22 cellular contexts compared by ENCODE assay signal in the genomic region with DNA sequence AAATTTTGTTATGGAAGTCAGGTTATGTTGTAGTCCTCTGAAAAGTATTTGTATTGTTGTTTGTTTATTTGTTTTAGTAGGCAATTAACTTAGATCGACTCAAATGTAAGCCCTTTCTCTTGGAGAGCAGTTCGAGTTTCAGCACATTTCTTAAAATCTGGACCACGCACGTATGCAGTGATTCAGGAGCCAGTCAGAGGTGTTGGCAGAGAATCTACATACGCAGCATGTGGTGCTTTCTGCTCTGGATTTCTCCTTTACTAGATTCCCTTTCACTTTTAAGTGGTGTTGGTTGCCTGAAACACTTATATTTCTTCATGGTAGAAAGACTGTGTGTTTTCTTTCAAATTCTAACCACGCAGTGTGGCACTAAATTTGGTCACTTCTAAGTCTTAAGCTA.
DNase-seq lines count a peak whose midpoint lies in the region; ATAC-seq, FAIRE-seq and TF ChIP-seq lines count a peak whose summit lies in the region.
"Had no signal": no experiment of that assay in that cellular context is flagged by ENCODE, and none has a peak within 500 bp of the region (broad histone marks: within the 10 kb centered on the region; RNA-seq: fewer than 3 reads in every experiment).

No MANE protein-coding gene starts in this region.

- H3K4me2 ChIP-seq in astrocyte (ENCODE audit: low read length) (no peak overlapping the region), MM.1S (ENCODE audit: low read depth, low read length) (no peak overlapping the region)

- peak; percentile 20 for DNase-seq in HPDE6-E6E7 (ENCODE audit: extremely low spot score)
- peak; percentile 49 for DNase-seq in astrocyte (ENCODE audit: low read depth)
- peak; percentile 36 for DNase-seq in fibroblast of peridontal ligament (ENCODE audit: extremely low read depth)
- no peak for DNase-seq in MM.1S
- no peak for DNase-seq in Peyer's patch
- DNase-seq in activated CD4-positive, alpha-beta T cell treated with anti-CD3 and anti-CD28 coated beads, Interleukin-2, amount 50 U/mL, for 4 hours = no peak
- DNase-seq: activated CD4-positive, alpha-beta T cell treated with anti-CD3 and anti-CD28 coated beads for 48 hours; aorta; C1 segment of cervical spinal cord; KBM-7; NCI-H1694 treated with DMSO at 0.1 percent for 48 hours; NCI-H774; stimulated activated CD4-positive, alpha-beta T cell treated with anti-CD3 and anti-CD28 coated beads, Interleukin-2, amount 100 ng/mL, for 48 hours; stimulated activated naive CD4-positive, alpha-beta T cell; T-helper 2 cell; tibial artery had no signal

- no peak for FAIRE-seq in astrocyte (lab: Jason Lieb, UNC)
- FAIRE-seq: A204.1 had no signal

- H3K27me3 Mint-ChIP-seq in astrocyte (ENCODE audit: low read depth, unreplicated experiment) = no peaks in the 10 kb centered on the region
- H3K27me3 Mint-ChIP-seq: activated naive CD4-positive, alpha-beta T cell treated with anti-CD3 and anti-CD28 coated beads, Interleukin-2, amount 50 U/mL, for 24 hours had no signal

- H3K9ac ChIP-seq in astrocyte (ENCODE audit: low read length) = no peak overlapping the region
- H3K9ac ChIP-seq in MM.1S (ENCODE audit: low read length) = no peak overlapping the region

- H3K27me3 ChIP-seq in ACC112 (ENCODE audit: insufficient read depth, low read length) (no peaks in the 10 kb centered on the region), astrocyte (ENCODE audit: insufficient read depth, low read length) (no peaks in the 10 kb centered on the region), MM.1S (replicated peaks; ENCODE audit: insufficient read depth, low read length) (no peaks in the 10 kb centered on the region), Peyer's patch (no peaks in the 10 kb centered on the region)
- H3K27me3 ChIP-seq: tibial artery had no signal

- H3K27ac Mint-ChIP-seq in astrocyte (ENCODE audit: unreplicated experiment) = no peak overlapping the region
- H3K27ac Mint-ChIP-seq: activated naive CD4-positive, alpha-beta T cell treated with anti-CD3 and anti-CD28 coated beads, Interleukin-2, amount 50 U/mL, for 24 hours had no signal

- no peaks in the 10 kb centered on the region for H3K36me3 Mint-ChIP-seq in astrocyte (ENCODE audit: low read depth, unreplicated experiment)
- H3K36me3 Mint-ChIP-seq: activated naive CD4-positive, alpha-beta T cell treated with anti-CD3 and anti-CD28 coated beads, Interleukin-2, amount 50 U/mL, for 24 hours had no signal

- no peaks in the 10 kb centered on the region for H3F3A ChIP-seq in MM.1S (ENCODE audit: insufficient read depth, low read length)

- H3K9me3 Mint-ChIP-seq in astrocyte (ENCODE audit: unreplicated experiment) = no peaks in the 10 kb centered on the region
- H3K9me3 Mint-ChIP-seq: activated naive CD4-positive, alpha-beta T cell treated with anti-CD3 and anti-CD28 coated beads, Interleukin-2, amount 50 U/mL, for 24 hours had no signal

- no peaks in the 10 kb centered on the region for H3K79me2 ChIP-seq in ACC112 (ENCODE audit: control insufficient read depth, insufficient read depth, low read length, unreplicated experiment)
- no peaks in the 10 kb centered on the region for H3K79me2 ChIP-seq in astrocyte (ENCODE audit: insufficient read depth, low read length)
- no peaks in the 10 kb centered on the region for H3K79me2 ChIP-seq in MM.1S (ENCODE audit: low read length)

- H2AFZ ChIP-seq in ACC112 (ENCODE audit: low read length, unreplicated experiment) (peak overlapping the region; percentile 83), astrocyte (ENCODE audit: low read depth, low read length) (no peak overlapping the region), MM.1S (ENCODE audit: low read length) (no peak overlapping the region)

- H3K4me3 ChIP-seq in ACC112 (ENCODE audit: low read depth, low read length) (peak overlapping the region; percentile 55), astrocyte (ENCODE audit: insufficient read depth, low read depth, low read length) (no peak overlapping the region), MM.1S (ENCODE audit: low read length) (no peak overlapping the region), Peyer's patch (no peak overlapping the region)
- H3K4me3 ChIP-seq: HAP-1, SK-N-MC, tibial artery had no signal

- peak overlapping the region; percentile 28; the same call in 1 of the 2 replicates for H3K27ac ChIP-seq in ACC112 (ENCODE audit: low read depth, low read length)
- H3K27ac ChIP-seq in astrocyte (ENCODE audit: low read depth, low read length) = no peak overlapping the region
- H3K27ac ChIP-seq in MM.1S (ENCODE audit: low read length) = no peak overlapping the region
- H3K27ac ChIP-seq in Peyer's patch = no peak overlapping the region
- H3K27ac ChIP-seq: SK-N-MC, tibial artery had no signal

- no peaks in the 10 kb centered on the region for H3K4me1 Mint-ChIP-seq in astrocyte (ENCODE audit: low read depth, unreplicated experiment)
- H3K4me1 Mint-ChIP-seq: activated naive CD4-positive, alpha-beta T cell treated with anti-CD3 and anti-CD28 coated beads, Interleukin-2, amount 50 U/mL, for 24 hours had no signal

- no peak overlapping the region for H3K4me3 Mint-ChIP-seq in astrocyte (ENCODE audit: unreplicated experiment)
- H3K4me3 Mint-ChIP-seq: activated naive CD4-positive, alpha-beta T cell treated with anti-CD3 and anti-CD28 coated beads, Interleukin-2, amount 50 U/mL, for 24 hours had no signal

- no peak for TF ChIP-seq POLR2A in Peyer's patch (IDR thresholded peaks at IDR 0.05)

- TF ChIP-seq CTCF in astrocyte (IDR thresholded peaks at IDR 0.05; ENCODE audit: insufficient read depth, low read depth, low read length) = no peak
- no peak for TF ChIP-seq CTCF in MM.1S (IDR thresholded peaks at IDR 0.05; ENCODE audit: low read length)
- TF ChIP-seq CTCF in Peyer's patch (IDR thresholded peaks at IDR 0.05) = no peak

- H3K4me1 ChIP-seq in ACC112 (ENCODE audit: control insufficient read depth, insufficient read depth, low read length, unreplicated experiment) (peaks cover 3% of the 10 kb centered on the region), astrocyte (ENCODE audit: insufficient read depth, low read length) (no peaks in the 10 kb centered on the region), MM.1S (ENCODE audit: low read length) (no peaks in the 10 kb centered on the region), Peyer's patch (no peaks in the 10 kb centered on the region)
- H3K4me1 ChIP-seq: HAP-1, tibial artery had no signal

- ATAC-seq in HG02759 (IDR thresholded peaks at IDR 0.05; ENCODE audit: unreplicated experiment) = no peak

- H3K9me2 ChIP-seq in MM.1S (replicated peaks; ENCODE audit: insufficient read depth, low read length) = no peaks in the 10 kb centered on the region

- no peaks in the 10 kb centered on the region for H3K9me3 ChIP-seq in astrocyte (ENCODE audit: insufficient read depth, low read depth, low read length)
- H3K9me3 ChIP-seq in MM.1S (replicated peaks; ENCODE audit: insufficient read depth, low read length) = no peaks in the 10 kb centered on the region
- H3K9me3 ChIP-seq in Peyer's patch = no peaks in the 10 kb centered on the region
- H3K9me3 ChIP-seq: HAP-1, tibial artery had no signal

- H3K36me3 ChIP-seq in ACC112 (ENCODE audit: insufficient read depth, low read length) (no peaks in the 10 kb centered on the region), astrocyte (ENCODE audit: insufficient read depth, low read length) (no peaks in the 10 kb centered on the region), MM.1S (replicated peaks; ENCODE audit: insufficient read depth, low read length) (no peaks in the 10 kb centered on the region), Peyer's patch (no peaks in the 10 kb centered on the region)
- H3K36me3 ChIP-seq: HAP-1, tibial artery had no signal

- H4K20me1 ChIP-seq in astrocyte (ENCODE audit: insufficient read depth, low read length) = no peaks in the 10 kb centered on the region
- no peaks in the 10 kb centered on the region for H4K20me1 ChIP-seq in MM.1S (ENCODE audit: insufficient read depth, low read length)

Comparison
In these comparisons a context has a peak if more than half of its experiments do, and no peak if none do; other contexts are left out.
1. DNase-seq: peak in HPDE6-E6E7 (single experiment), astrocyte (single experiment) and fibroblast of peridontal ligament (single experiment); none in MM.1S (single experiment), Peyer's patch (0 of 3) and activated CD4-positive, alpha-beta T cell treated with anti-CD3 and anti-CD28 coated beads, Interleukin-2, amount 50 U/mL, for 4 hours (0 of 2).